In genomic region chr19:54412877-54413276, GRCh38 we compare ENCODE assay signal across 11 cellular contexts. TPM values are rescaled to one million over a fixed set of nuclear protein-coding genes. Genes with fewer than 3 reads are reported as not detected.
"Had no signal": no experiment of that assay in that cellular context is flagged by ENCODE, and none has a peak within 500 bp of the region (broad histone marks: within the 10 kb centered on the region; RNA-seq: fewer than 3 reads in every experiment).

No MANE protein-coding gene starts in this region.

- H3K27ac Mint-ChIP-seq: GM23338, H9, HFFc6 had no signal

- ATAC-seq: GM23338, K562 had no signal

- H3K4me3 ChIP-seq: GM23338, K562 had no signal

- H3K27ac ChIP-seq: HL-60 had no signal

- H3K4me3 Mint-ChIP-seq: GM23338, HFFc6 had no signal

- DNase-seq: H9, HCEC 1CT, HFFc6, IMR-90, KG1 had no signal

- H2AFZ ChIP-seq: GM23338 had no signal

- H3K4me2 ChIP-seq: GM23338 had no signal

- FAIRE-seq: H1, H54, K562 had no signal

RNA-seq across cellular contexts. Expression of gene TTYH1, which starts 2.4 kb away (rescaled TPM):
- total RNA-seq: HT1080, IMR-90, K562 had no signal
- polyA plus RNA-seq: IMR-90 had no signal

RNA-seq across cellular contexts. Expression of gene LAIR1, which starts 48.1 kb away (rescaled TPM):
- total RNA-seq: H1, H9, HFFc6, HT1080, IMR-90 had no signal
- polyA plus RNA-seq: IMR-90 had no signal
